8 cellular contexts compared by ENCODE assay signal in genomic region chr3:20186600-20187004, GRCh38. TPM values are rescaled to one million over a fixed set of nuclear protein-coding genes. Genes with fewer than 3 reads are reported as not detected.
A peak's percentile ranks its signal among the peaks of the same experiment; 100 is the strongest.
DNase-seq lines count a peak whose midpoint lies in the region; ATAC-seq, FAIRE-seq and TF ChIP-seq lines count a peak whose summit lies in the region.

No MANE protein-coding gene starts in this region.

- FAIRE-seq in D721Med (lab: Jason Lieb, UNC): no peak

- no peaks in the 10 kb centered on the region for H3K4me1 ChIP-seq in colonic mucosa

- peak; percentile 5 for ATAC-seq in HG03520 (IDR thresholded peaks at IDR 0.05; ENCODE audit: unreplicated experiment)
- ATAC-seq in effector memory CD8-positive, alpha-beta T cell (replicated peaks): no peak

- no peaks in the 10 kb centered on the region for H3K36me3 ChIP-seq in colonic mucosa

- peak; percentile 19 for DNase-seq in NCI-H510A treated with DMSO at 0.1 percent for 48 hours (lab: John Stamatoyannopoulos, UW)
- no peak for DNase-seq in NCI-H510A (lab: John Stamatoyannopoulos, UW)
- DNase-seq in colonic mucosa: no peak
- DNase-seq in nephron progenitor cell: peak; percentile 4
- no peak for DNase-seq in D721Med (ENCODE audit: insufficient read length, low spot score)
- no peak for DNase-seq in effector memory CD8-positive, alpha-beta T cell
- DNase-seq in NCI-H774 (lab: John Stamatoyannopoulos, UW): no peak

- H3K36me3 Mint-ChIP-seq in nephron progenitor cell (ENCODE audit: low read depth): peaks cover 6% of the 10 kb centered on the region
- peaks cover 6% of the 10 kb centered on the region for H3K36me3 Mint-ChIP-seq in effector memory CD8-positive, alpha-beta T cell (ENCODE audit: insufficient read depth)

- H3K27ac ChIP-seq in colonic mucosa: peak overlapping the region; percentile 95

- H3K9ac ChIP-seq in colonic mucosa (ENCODE audit: low read depth in 2 of 2, low read length in 2 of 2): peak overlapping the region; percentile 71 to 76

- no peak overlapping the region for H3K4me3 Mint-ChIP-seq in nephron progenitor cell
- no peak overlapping the region for H3K4me3 Mint-ChIP-seq in effector memory CD8-positive, alpha-beta T cell

- no peaks in the 10 kb centered on the region for H3K27me3 Mint-ChIP-seq in nephron progenitor cell (ENCODE audit: low read depth, poor library complexity)
- H3K27me3 Mint-ChIP-seq in effector memory CD8-positive, alpha-beta T cell: no peaks in the 10 kb centered on the region

- no peaks in the 10 kb centered on the region for H3K9me3 Mint-ChIP-seq in nephron progenitor cell
- no peaks in the 10 kb centered on the region for H3K9me3 Mint-ChIP-seq in effector memory CD8-positive, alpha-beta T cell

- H3K27ac Mint-ChIP-seq in nephron progenitor cell: no peak overlapping the region
- H3K27ac Mint-ChIP-seq in effector memory CD8-positive, alpha-beta T cell: no peak overlapping the region

- peak overlapping the region; percentile 59 for H3K4me3 ChIP-seq in colonic mucosa

- TF ChIP-seq CTCF in colonic mucosa (IDR thresholded peaks at IDR 0.05): no peak
- TF ChIP-seq CTCF in nephron progenitor cell (IDR thresholded peaks at IDR 0.05): no peak
- no peak for TF ChIP-seq CTCF in D721Med (IDR thresholded peaks at IDR 0.05; ENCODE audit: insufficient read depth, missing control alignments)

- H3K9me3 ChIP-seq in colonic mucosa: no peaks in the 10 kb centered on the region

- intact Hi-C loops in colonic mucosa (cut with DNase I): loop anchor here (5.0 kb wide), 3 partner anchors 139 to 299 kb away; partner anchors contain the start of gene RAB5A

- no peaks in the 10 kb centered on the region for H3K27me3 ChIP-seq in colonic mucosa

- no peaks in the 10 kb centered on the region for H3K4me1 Mint-ChIP-seq in nephron progenitor cell
- no peaks in the 10 kb centered on the region for H3K4me1 Mint-ChIP-seq in effector memory CD8-positive, alpha-beta T cell (ENCODE audit: low read depth in 2 of 2)

RNA-seq across cellular contexts. Expression of gene SGO1, which starts 0.6 kb away (rescaled TPM):
- total RNA-seq in colonic mucosa: 10 to 100 TPM in 1 of 2 donors, 1 to 10 TPM in 1; 4.0 to 19.5 TPM

Comparison
In these comparisons a context has a peak if more than half of its experiments do, and no peak if none do; other contexts are left out.
1. DNase-seq: peak in NCI-H510A treated with DMSO at 0.1 percent for 48 hours (single experiment) and nephron progenitor cell (single experiment); none in NCI-H510A (single experiment), colonic mucosa (single experiment), D721Med (single experiment), effector memory CD8-positive, alpha-beta T cell (0 of 3) and NCI-H774 (single experiment).